ENCODE assay signal across 9 cellular contexts in genomic region chr21:39595465-39595864, GRCh38. TPM values are rescaled to one million over a fixed set of nuclear protein-coding genes. Genes with fewer than 3 reads are reported as not detected.
"Had no signal": no experiment of that assay in that cellular context is flagged by ENCODE, and none has a peak within 500 bp of the region (broad histone marks: within the 10 kb centered on the region; RNA-seq: fewer than 3 reads in every experiment).

No MANE protein-coding gene starts in this region.

- H3K4me3 Mint-ChIP-seq: IgD-negative memory B cell had no signal

- ATAC-seq: HepG2, K562 had no signal

- H3K27ac Mint-ChIP-seq: IgD-negative memory B cell had no signal

- H3K4me3 ChIP-seq: K562 had no signal

- DNase-seq: IMR-90, KBM-7, KG1 had no signal

- H3K9ac ChIP-seq: KMS-11 had no signal

- H3K4me2 ChIP-seq: KMS-11 had no signal

- H3K27ac ChIP-seq: HL-60, KMS-11 had no signal

- H3K36me3 Mint-ChIP-seq: IgD-negative memory B cell had no signal

- H3K4me1 Mint-ChIP-seq: IgD-negative memory B cell had no signal

- H3K27me3 Mint-ChIP-seq: IgD-negative memory B cell had no signal

- FAIRE-seq: HepG2, HTR-8/SVneo, K562 had no signal

RNA-seq across cellular contexts. Expression of gene B3GALT5, which starts 17.3 kb away (rescaled TPM):
- polyA plus RNA-seq: IgD-negative memory B cell, K562 had no signal
